Comparison of ENCODE assay signal across 8 cellular contexts in the genomic region with DNA sequence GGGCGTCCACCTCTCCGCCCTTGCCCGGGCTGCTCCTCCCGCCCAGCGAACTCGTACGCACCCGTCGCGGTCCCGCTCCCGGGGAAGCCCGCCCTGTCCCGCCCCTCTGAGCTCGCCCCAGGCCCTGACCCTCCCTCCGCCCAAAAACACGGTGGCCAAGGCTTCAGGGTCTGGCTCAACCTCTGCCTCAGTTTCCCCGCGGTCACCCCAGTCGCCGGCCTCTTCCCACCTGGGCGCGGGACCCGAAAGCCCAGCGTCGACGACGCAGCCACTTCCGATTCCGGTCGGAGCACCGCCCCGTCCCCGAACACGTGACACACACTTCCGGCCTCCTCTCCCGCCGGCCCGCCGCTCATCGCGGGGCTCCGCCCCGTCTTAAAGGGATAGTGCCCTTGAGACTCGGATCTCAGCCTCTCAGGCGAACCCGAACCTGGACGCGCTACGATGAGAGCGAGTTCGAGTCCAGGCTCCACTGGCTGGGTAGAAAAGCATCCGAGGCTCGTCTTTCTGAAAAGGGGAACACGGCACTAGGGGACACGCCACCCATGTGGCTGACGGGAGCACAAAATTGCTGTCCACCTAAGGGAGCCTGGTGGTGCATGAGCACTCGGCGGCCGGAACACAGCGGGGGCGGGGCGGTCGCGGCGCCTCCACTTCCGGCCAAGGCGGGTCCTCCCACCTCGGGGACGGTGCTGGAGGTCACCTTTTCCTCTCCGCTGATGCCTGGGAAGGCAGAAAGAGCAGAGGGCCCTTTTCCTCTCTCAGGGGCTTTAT. TPM values are rescaled to one million over a fixed set of nuclear protein-coding genes. Genes with fewer than 3 reads are reported as not detected.
DNase-seq lines count a peak whose midpoint lies in the region; ATAC-seq, FAIRE-seq and TF ChIP-seq lines count a peak whose summit lies in the region.

A gene (minus strand): TSS at position 282 of the 774 bp plus-strand sequence. CDS start 312 bp downstream, outside the sequence.

- H3K4me1 Mint-ChIP-seq in mesothelial cell of epicardium, result peaks cover 4% of the 10 kb centered on the region

- no peak for TF ChIP-seq CTCF in OCI-LY1 (IDR thresholded peaks at IDR 0.05; ENCODE audit: low read length)
- TF ChIP-seq CTCF in mesothelial cell of epicardium (IDR thresholded peaks at IDR 0.05; ENCODE audit: unreplicated experiment), result no peak

- no peaks in the 10 kb centered on the region for H3K9me2 ChIP-seq in OCI-LY1 (ENCODE audit: low read depth, low read length)

- peak within 1 kb of the TSS; percentile 79 for H3K27ac ChIP-seq in OCI-LY1 (ENCODE audit: low read depth, low read length, poor library complexity, severe bottlenecking)

- peak; percentile 75 for ATAC-seq in GM21390 (IDR thresholded peaks at IDR 0.05; ENCODE audit: unreplicated experiment)

- H3K27me3 ChIP-seq in OCI-LY1 (ENCODE audit: insufficient read depth, low read length), result no peaks in the 10 kb centered on the region

- peak; percentile 97 for FAIRE-seq in endometrium (lab: Jason Lieb, UNC)

- H3F3A ChIP-seq in OCI-LY1 (ENCODE audit: insufficient read depth, low read length), result no peaks in the 10 kb centered on the region

- peak within 1 kb of the TSS; percentile 48 for H2AFZ ChIP-seq in OCI-LY1 (ENCODE audit: low read length)

- no peaks in the 10 kb centered on the region for H3K9me3 ChIP-seq in OCI-LY1 (ENCODE audit: low read length)

- no peaks in the 10 kb centered on the region for H4K20me1 ChIP-seq in OCI-LY1 (ENCODE audit: insufficient read depth, low read length)

- H3K79me2 ChIP-seq in OCI-LY1 (ENCODE audit: insufficient read depth, low read length), result no peaks in the 10 kb centered on the region

- H3K27me3 Mint-ChIP-seq in mesothelial cell of epicardium (ENCODE audit: low read depth), result peaks cover 2% of the 10 kb centered on the region

- peaks cover 2% of the 10 kb centered on the region for H3K36me3 Mint-ChIP-seq in mesothelial cell of epicardium

- peak within 1 kb of the TSS; percentile 95 for H3K4me3 Mint-ChIP-seq in mesothelial cell of epicardium

- peak within 1 kb of the TSS; percentile 63 for H3K9ac ChIP-seq in OCI-LY1 (ENCODE audit: low read length)

- peak within 1 kb of the TSS; percentile 94 for H3K27ac Mint-ChIP-seq in mesothelial cell of epicardium

- no peaks in the 10 kb centered on the region for H3K9me3 Mint-ChIP-seq in mesothelial cell of epicardium

- peaks cover 14% of the 10 kb centered on the region for H3K4me1 ChIP-seq in OCI-LY1 (ENCODE audit: insufficient read depth, low read length, severe bottlenecking)

- peaks cover 18% of the 10 kb centered on the region for H3K36me3 ChIP-seq in OCI-LY1 (ENCODE audit: insufficient read depth, low read length)

- DNase-seq in COR-L47 (lab: John Stamatoyannopoulos, UW) (peak; percentile 90), HuH-7 (ENCODE audit: low spot score) (peak; percentile 93), mesothelial cell of epicardium (ENCODE audit: low spot score in 2 of 2, unreplicated experiment in 2 of 2) (peak; percentile 86 to 93)
- DNase-seq in activated CD8-positive, alpha-beta memory T cell treated with anti-CD3 and anti-CD28 coated beads, Interleukin-2, amount 50 U/mL, for 24 hours (ENCODE audit: extremely low read depth), result peak; percentile 83
- DNase-seq in stimulated activated CD8-positive, alpha-beta memory T cell treated with anti-CD3 and anti-CD28 coated beads, Interleukin-15, amount 100 ng/mL, for 4 hours (ENCODE audit: low read depth in 2 of 2), result peak; percentile 80 to 85

- H3K4me2 ChIP-seq in OCI-LY1 (ENCODE audit: low read length), result peak within 1 kb of the TSS; percentile 86

- H3K4me3 ChIP-seq in OCI-LY1 (ENCODE audit: low read depth, low read length, poor library complexity, severe bottlenecking), result peak within 1 kb of the TSS; percentile 99

RNA-seq across cellular contexts. Expression of the gene that starts here (rescaled TPM):
- 29.4 to 34.2 TPM (median 30.0 TPM) in 3 replicates for total RNA-seq in mesothelial cell of epicardium

Comparison
In these comparisons a context has a peak if more than half of its experiments do, and no peak if none do; other contexts are left out.
1. Peak in every context shown above with its lines: DNase-seq, ATAC-seq, H3K4me3 ChIP-seq and H3K27ac ChIP-seq.